ENCODE assay signal across 1 cellular context in genomic region chr12:132471011-132471857, GRCh38.
TF ChIP-seq lines count a peak whose summit lies in the region.

No MANE protein-coding gene starts in this region.

TF ChIP-seq in HepG2, 621 proteins besides CTCF, POLR2A, EP300 and RAD21 (continued from another document and continues in another):
- TF ChIP-seq ZNF672 (CRISPR knock-in tag; IDR thresholded peaks at IDR 0.05) (no peak), PBX3 (CRISPR knock-in tag; IDR thresholded peaks at IDR 0.05; ENCODE audit: borderline replicate concordance) (no peak), STAT5B (CRISPR knock-in tag; IDR thresholded peaks at IDR 0.05) (no peak), GPBP1L1 (CRISPR knock-in tag; IDR thresholded peaks at IDR 0.05) (no peak), ZNF136 (CRISPR knock-in tag; IDR thresholded peaks at IDR 0.05; ENCODE audit: low read depth) (no peak), SMYD3 (CRISPR knock-in tag; IDR thresholded peaks at IDR 0.05) (peak; percentile 89), ZBTB44 (CRISPR knock-in tag; IDR thresholded peaks at IDR 0.05) (no peak), KDM4B (CRISPR knock-in tag; IDR thresholded peaks at IDR 0.05) (no peak), PPARG (CRISPR knock-in tag; conservative IDR thresholded peaks at IDR 0.05) (peak; percentile 67), ATF7 (IDR thresholded peaks at IDR 0.05) (peak; percentile 62), ATF7 (CRISPR knock-in tag; IDR thresholded peaks at IDR 0.05) (peak; percentile 76; the same call in 1 of the 2 replicates), SP2 (CRISPR knock-in tag; IDR thresholded peaks at IDR 0.05) (no peak), ZNF367 (CRISPR knock-in tag; IDR thresholded peaks at IDR 0.05; ENCODE audit: borderline replicate concordance) (no peak), ZBTB21 (CRISPR knock-in tag; IDR thresholded peaks at IDR 0.05) (peak; percentile 94), IRF2 (CRISPR knock-in tag; IDR thresholded peaks at IDR 0.05) (peak; percentile 86), NFE2L1 (CRISPR knock-in tag; IDR thresholded peaks at IDR 0.05; ENCODE audit: borderline replicate concordance) (no peak), ZNF296 (CRISPR knock-in tag; conservative IDR thresholded peaks at IDR 0.05) (no peak), ZEB1 (IDR thresholded peaks at IDR 0.05; ENCODE audit: insufficient replicate concordance, low read depth) (no peak), ZNF557 (CRISPR knock-in tag; IDR thresholded peaks at IDR 0.05) (peak; percentile 91), ZNF160 (CRISPR knock-in tag; IDR thresholded peaks at IDR 0.05) (no peak), ZNF761 (CRISPR knock-in tag; conservative IDR thresholded peaks at IDR 0.05) (no peak), KDM1A (CRISPR knock-in tag; IDR thresholded peaks at IDR 0.05) (peak; percentile 80; the same call in 1 of the 2 replicates), ZNF24 (IDR thresholded peaks at IDR 0.05) (no peak), PAXIP1 (CRISPR knock-in tag; conservative IDR thresholded peaks at IDR 0.05) (peak; percentile 92), MLLT10 (CRISPR knock-in tag; IDR thresholded peaks at IDR 0.05) (no peak), SCMH1 (CRISPR knock-in tag; IDR thresholded peaks at IDR 0.05; ENCODE audit: borderline replicate concordance) (no peak), RAD51 (IDR thresholded peaks at IDR 0.05; ENCODE audit: borderline replicate concordance) (no peak), HOXA9 (CRISPR knock-in tag; IDR thresholded peaks at IDR 0.05; ENCODE audit: borderline replicate concordance) (no peak), MAFF (IDR thresholded peaks at IDR 0.05; ENCODE audit: low read depth, low read length) (no peak), ZNF232 (CRISPR knock-in tag; IDR thresholded peaks at IDR 0.05; ENCODE audit: borderline replicate concordance) (peak; percentile 82), SIX1 (CRISPR knock-in tag; IDR thresholded peaks at IDR 0.05; ENCODE audit: borderline replicate concordance) (no peak), ZNF326 (CRISPR knock-in tag; IDR thresholded peaks at IDR 0.05; ENCODE audit: borderline replicate concordance) (no peak), ZNF784 (CRISPR knock-in tag; IDR thresholded peaks at IDR 0.05; ENCODE audit: borderline replicate concordance) (no peak), NFE2 (CRISPR knock-in tag; IDR thresholded peaks at IDR 0.05) (no peak), NFIB (CRISPR knock-in tag; IDR thresholded peaks at IDR 0.05; ENCODE audit: borderline replicate concordance) (no peak), SRSF4 (IDR thresholded peaks at IDR 0.05; ENCODE audit: low read depth, low read length, poor library complexity, severe bottlenecking) (no peak), TAF15 (IDR thresholded peaks at IDR 0.05; ENCODE audit: low read depth, low read length, poor library complexity, severe bottlenecking) (no peak), TEF (CRISPR knock-in tag; IDR thresholded peaks at IDR 0.05) (no peak), BRD4 (CRISPR knock-in tag; IDR thresholded peaks at IDR 0.05) (0 out of 2 replicates have a peak, but pooled peaks have one; percentile 71), ISX (CRISPR knock-in tag; conservative IDR thresholded peaks at IDR 0.05) (no peak), SYNCRIP (IDR thresholded peaks at IDR 0.05; ENCODE audit: insufficient read depth, low read depth, low read length) (no peak), ARID2 (CRISPR knock-in tag; IDR thresholded peaks at IDR 0.05; ENCODE audit: borderline replicate concordance) (0 out of 2 replicates have a peak, but pooled peaks have one; percentile 70), MTERF4 (CRISPR knock-in tag; IDR thresholded peaks at IDR 0.05) (0 out of 2 replicates have a peak, but pooled peaks have one; percentile 35), ZNF574 (CRISPR knock-in tag; IDR thresholded peaks at IDR 0.05) (peak; percentile 69), NKX3-1 (CRISPR knock-in tag; IDR thresholded peaks at IDR 0.05) (0 out of 2 replicates have a peak, but pooled peaks have one; percentile 37), ZNF780A (CRISPR knock-in tag; IDR thresholded peaks at IDR 0.05) (no peak), SNAPC2 (CRISPR knock-in tag; IDR thresholded peaks at IDR 0.05) (peak; percentile 86), POLR2AphosphoS2 (IDR thresholded peaks at IDR 0.05; ENCODE audit: low read depth, low read length) (no peak), IRF9 (CRISPR knock-in tag; IDR thresholded peaks at IDR 0.05; ENCODE audit: borderline replicate concordance) (peak; percentile 78)
